Comparison of ENCODE assay signal across 18 cellular contexts in the genomic region with DNA sequence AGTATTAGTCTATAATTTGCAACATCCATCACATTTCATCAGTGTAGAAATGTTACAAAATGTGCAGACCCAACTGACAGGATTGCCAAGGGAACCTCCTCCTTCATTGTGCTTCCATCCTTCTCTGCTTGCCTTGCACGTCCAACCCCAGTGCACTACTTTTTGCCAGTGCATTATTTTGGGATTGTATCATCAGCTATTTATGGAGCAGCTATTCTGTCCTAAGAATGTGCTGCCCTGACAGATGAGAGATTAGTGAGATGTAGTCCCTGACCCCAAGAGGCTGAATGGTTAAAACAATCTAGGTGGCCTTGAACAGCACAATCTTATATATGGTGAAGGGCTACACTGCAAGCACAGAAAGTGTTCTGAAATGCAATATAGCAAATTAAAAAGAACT.
"Had no signal": no experiment of that assay in that cellular context is flagged by ENCODE, and none has a peak within 500 bp of the region (broad histone marks: within the 10 kb centered on the region; RNA-seq: fewer than 3 reads in every experiment).

No MANE protein-coding gene starts in this region.

- DNase-seq: immature natural killer cell; kidney; mesendoderm; naive thymus-derived CD8-positive, alpha-beta T cell; nucleus accumbens; pancreas; posterior cingulate gyrus; psoas muscle; small intestine; spleen; stimulated activated CD4-positive, alpha-beta T cell treated with anti-CD3 and anti-CD28 coated beads, Interleukin-4, amount 100 ng/mL, for 24 hours; stimulated activated naive CD4-positive, alpha-beta T cell; substantia nigra; uterus had no signal

- H3K27ac ChIP-seq: pancreas, psoas muscle, spleen, tibial nerve, uterus had no signal

- ATAC-seq: naive thymus-derived CD8-positive, alpha-beta T cell; pancreas; psoas muscle; sciatic nerve; stimulated activated effector memory CD8-positive, alpha-beta T cell treated with anti-CD3 and anti-CD28 coated beads, Interleukin-12 subunit alpha, Interleukin-12 subunit beta, amount 100 ng/mL, for 72 hours had no signal

- H3K4me3 ChIP-seq: lung, pancreas, psoas muscle, spleen, tibial nerve, uterus had no signal

- H3K36me3 ChIP-seq: pancreas, spleen, tibial nerve, uterus had no signal

- H3K27me3 ChIP-seq: pancreas, spleen, tibial nerve, uterus had no signal

- H3K4me1 ChIP-seq: pancreas, psoas muscle, spleen, tibial nerve, uterus had no signal

- H3K9me3 ChIP-seq: pancreas, psoas muscle, uterus had no signal
